ENCODE assay signal across 35 cellular contexts in genomic region chr15:43242616-43243015, GRCh38. TPM values are rescaled to one million over a fixed set of nuclear protein-coding genes. Genes with fewer than 3 reads are reported as not detected.
"Had no signal": no experiment of that assay in that cellular context is flagged by ENCODE, and none has a peak within 500 bp of the region (broad histone marks: within the 10 kb centered on the region; RNA-seq: fewer than 3 reads in every experiment).

No MANE protein-coding gene starts in this region.

- H3K27me3 ChIP-seq: hepatocyte, neural progenitor cell, ovary, right atrium auricular region, right lobe of liver, tibial artery, uterus had no signal

- H3K27ac ChIP-seq: heart right ventricle, hepatocyte, left lung, lower lobe of right lung, neural progenitor cell, ovary, right atrium auricular region, right lobe of liver, stomach, thoracic aorta, tibial artery, uterus had no signal

- H2AFZ ChIP-seq: hepatocyte, neural progenitor cell had no signal

- H3K4me1 ChIP-seq: heart right ventricle, left lung, lower lobe of right lung, neural progenitor cell, right atrium auricular region, right lobe of liver, stomach, uterus had no signal

- H3K4me3 ChIP-seq: heart right ventricle, hepatocyte, left lung, lower lobe of right lung, neural progenitor cell, ovary, right atrium auricular region, right lobe of liver, smooth muscle cell, stomach, thoracic aorta, tibial artery, uterus had no signal

- H3K36me3 ChIP-seq: heart right ventricle, left lung, lower lobe of right lung, neural progenitor cell, ovary, right atrium auricular region, right lobe of liver, stomach, thoracic aorta, tibial artery, uterus had no signal

- H3K79me2 ChIP-seq: hepatocyte had no signal

- H3K9ac ChIP-seq: neural progenitor cell had no signal

- DNase-seq: heart right ventricle; kidney glomerular epithelial cell; left colon; left lung; lower lobe of right lung; mammary epithelial cell; mesenchymal stem cell; naive B cell; natural killer cell; nephron progenitor cell; ovary; stimulated activated CD4-positive, alpha-beta T cell treated with anti-CD3 and anti-CD28 coated beads, Interleukin-1b, Interleukin-23, amount 100 ng/mL, for 48 hours; stimulated activated CD4-positive, alpha-beta T cell treated with anti-CD3 and anti-CD28 coated beads, Interleukin-4, amount 100 ng/mL, for 1 hour; stimulated activated naive B cell treated with anti-CD40 and anti-IgM and Interleukin-4, amounts not matched to agents 10 μg/mL and 1 μg/mL and 100 μg/mL, for 72 hours; stimulated activated naive CD8-positive, alpha-beta T cell treated with anti-CD3 and anti-CD28 coated beads, Interleukin-15, Interleukin-2, amounts not matched to agents 100 U/mL and 50 U/mL, for 24 hours; stomach; tibial artery; trophoblast cell; uterus had no signal

- H3K4me2 ChIP-seq: hepatocyte, neural progenitor cell, smooth muscle cell had no signal

- H3K9me3 ChIP-seq: left lung, lower lobe of right lung, ovary, right atrium auricular region, right lobe of liver, stomach, thoracic aorta, tibial artery, uterus had no signal

RNA-seq across cellular contexts. Expression of gene EPB42, which starts 21.8 kb away (rescaled TPM):
- total RNA-seq: left colon, left lung, lower lobe of right lung, mammary epithelial cell, natural killer cell, progenitor cell of endocrine pancreas, pulmonary artery endothelial cell, renal cortical epithelial cell, smooth muscle cell, thoracic aorta, ureter had no signal
- polyA plus RNA-seq: keratinocyte, mammary epithelial cell, ovary, smooth muscle cell, stomach had no signal

RNA-seq across cellular contexts. Expression of gene TGM5, which starts 24.1 kb away (rescaled TPM):
- total RNA-seq: heart right ventricle, hepatocyte, left colon, left lung, liver, mesothelial cell of epicardium, mononuclear cell, natural killer cell, ovary, progenitor cell of endocrine pancreas, pulmonary artery endothelial cell, right lobe of liver, skeletal muscle tissue, stomach, thoracic aorta, uterus had no signal
- polyA plus RNA-seq: hepatocyte, keratinocyte, liver, mammary epithelial cell, ovary had no signal

RNA-seq across cellular contexts. Expression of gene TGM7, which starts 59.4 kb away (rescaled TPM):
- total RNA-seq: heart right ventricle, hepatocyte, left colon, left lung, liver, lower lobe of right lung, mammary epithelial cell, mesothelial cell of epicardium, mononuclear cell, natural killer cell, omental fat pad, progenitor cell of endocrine pancreas, pulmonary artery endothelial cell, renal cortical epithelial cell, right atrium auricular region, right lobe of liver, skeletal muscle tissue, smooth muscle cell, stomach, thoracic aorta, ureter, uterus had no signal
- polyA plus RNA-seq: heart right ventricle, hepatocyte, keratinocyte, liver, mammary epithelial cell, ovary, smooth muscle cell had no signal
